In genomic region chr3:138329127-138329983, GRCh38 we compare ENCODE assay signal across 1 cellular context.
TF ChIP-seq lines count a peak whose summit lies in the region.

Gene NME9, minus strand, starts transcription at chr3:138329851. Its CDS starts 516 bp downstream, at chr3:138329335.

TF ChIP-seq in HepG2, 621 proteins besides CTCF, POLR2A, EP300 and RAD21 (continued from another document and continues in another):
- TF ChIP-seq, protein P1, sequence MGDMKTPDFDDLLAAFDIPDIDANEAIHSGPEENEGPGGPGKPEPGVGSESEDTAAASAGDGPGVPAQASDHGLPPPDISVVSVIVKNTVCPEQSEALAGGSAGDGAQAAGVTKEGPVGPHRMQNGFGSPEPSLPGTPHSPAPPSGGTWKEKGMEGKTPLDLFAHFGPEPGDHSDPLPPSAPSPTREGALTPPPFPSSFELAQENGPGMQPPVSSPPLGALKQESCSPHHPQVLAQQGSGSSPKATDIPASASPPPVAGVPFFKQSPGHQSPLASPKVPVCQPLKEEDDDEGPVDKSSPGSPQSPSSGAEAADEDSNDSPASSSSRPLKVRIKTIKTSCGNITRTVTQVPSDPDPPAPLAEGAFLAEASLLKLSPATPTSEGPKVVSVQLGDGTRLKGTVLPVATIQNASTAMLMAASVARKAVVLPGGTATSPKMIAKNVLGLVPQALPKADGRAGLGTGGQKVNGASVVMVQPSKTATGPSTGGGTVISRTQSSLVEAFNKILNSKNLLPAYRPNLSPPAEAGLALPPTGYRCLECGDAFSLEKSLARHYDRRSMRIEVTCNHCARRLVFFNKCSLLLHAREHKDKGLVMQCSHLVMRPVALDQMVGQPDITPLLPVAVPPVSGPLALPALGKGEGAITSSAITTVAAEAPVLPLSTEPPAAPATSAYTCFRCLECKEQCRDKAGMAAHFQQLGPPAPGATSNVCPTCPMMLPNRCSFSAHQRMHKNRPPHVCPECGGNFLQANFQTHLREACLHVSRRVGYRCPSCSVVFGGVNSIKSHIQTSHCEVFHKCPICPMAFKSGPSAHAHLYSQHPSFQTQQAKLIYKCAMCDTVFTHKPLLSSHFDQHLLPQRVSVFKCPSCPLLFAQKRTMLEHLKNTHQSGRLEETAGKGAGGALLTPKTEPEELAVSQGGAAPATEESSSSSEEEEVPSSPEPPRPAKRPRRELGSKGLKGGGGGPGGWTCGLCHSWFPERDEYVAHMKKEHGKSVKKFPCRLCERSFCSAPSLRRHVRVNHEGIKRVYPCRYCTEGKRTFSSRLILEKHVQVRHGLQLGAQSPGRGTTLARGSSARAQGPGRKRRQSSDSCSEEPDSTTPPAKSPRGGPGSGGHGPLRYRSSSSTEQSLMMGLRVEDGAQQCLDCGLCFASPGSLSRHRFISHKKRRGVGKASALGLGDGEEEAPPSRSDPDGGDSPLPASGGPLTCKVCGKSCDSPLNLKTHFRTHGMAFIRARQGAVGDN (CRISPR knock-in tag; IDR thresholded peaks at IDR 0.05) = peak; percentile 77
- TF ChIP-seq NKX3-1 (CRISPR knock-in tag; IDR thresholded peaks at IDR 0.05) (no peak), GMEB2 (CRISPR knock-in tag; IDR thresholded peaks at IDR 0.05; ENCODE audit: low read depth) (no peak), RXRA (CRISPR knock-in tag; IDR thresholded peaks at IDR 0.05) (peak; percentile 52; the same call in 1 of the 2 replicates), HOMEZ (CRISPR knock-in tag; IDR thresholded peaks at IDR 0.05; ENCODE audit: low read depth) (no peak), ZNF839 (CRISPR knock-in tag; IDR thresholded peaks at IDR 0.05; ENCODE audit: borderline replicate concordance) (peak; percentile 56; the same call in 1 of the 2 replicates), PAXIP1 (CRISPR knock-in tag; conservative IDR thresholded peaks at IDR 0.05) (0 out of 2 replicates have a peak, but pooled peaks have one; percentile 19), YEATS4 (CRISPR knock-in tag; IDR thresholded peaks at IDR 0.05; ENCODE audit: borderline replicate concordance) (no peak), HOXA9 (CRISPR knock-in tag; IDR thresholded peaks at IDR 0.05; ENCODE audit: borderline replicate concordance) (no peak), ZBTB42 (CRISPR knock-in tag; IDR thresholded peaks at IDR 0.05) (no peak), ZNF564 (CRISPR knock-in tag; IDR thresholded peaks at IDR 0.05) (no peak), STAG1 (CRISPR knock-in tag; IDR thresholded peaks at IDR 0.05) (peak; percentile 56), ATF7 (IDR thresholded peaks at IDR 0.05) (no peak), ATF7 (CRISPR knock-in tag; IDR thresholded peaks at IDR 0.05) (0 out of 2 replicates have a peak, but pooled peaks have one; percentile 47), ZBTB7B (CRISPR knock-in tag; IDR thresholded peaks at IDR 0.05) (0 out of 2 replicates have a peak, but pooled peaks have one; percentile 45), ARID4A (CRISPR knock-in tag; IDR thresholded peaks at IDR 0.05; ENCODE audit: borderline replicate concordance) (peak; percentile 68), CCDC6 (CRISPR knock-in tag; IDR thresholded peaks at IDR 0.05) (peak; percentile 5; the same call in 1 of the 2 replicates), ZBTB14 (CRISPR knock-in tag; IDR thresholded peaks at IDR 0.05) (no peak), NFE2L1 (CRISPR knock-in tag; IDR thresholded peaks at IDR 0.05; ENCODE audit: borderline replicate concordance) (no peak), RFXAP (CRISPR knock-in tag; IDR thresholded peaks at IDR 0.05; ENCODE audit: borderline replicate concordance) (no peak), HNRNPLL (IDR thresholded peaks at IDR 0.05; ENCODE audit: low read depth, low read length, poor library complexity, severe bottlenecking) (peak; percentile 74), TOE1 (CRISPR knock-in tag; IDR thresholded peaks at IDR 0.05) (no peak), SIN3B (IDR thresholded peaks at IDR 0.05; ENCODE audit: low read length) (no peak), MTA1 (CRISPR knock-in tag; IDR thresholded peaks at IDR 0.05; ENCODE audit: borderline replicate concordance) (peak; percentile 53; the same call in 1 of the 2 replicates), ADNP (CRISPR knock-in tag; IDR thresholded peaks at IDR 0.05) (no peak), RBM39 (IDR thresholded peaks at IDR 0.05; ENCODE audit: low read depth, low read length, poor library complexity, severe bottlenecking) (no peak), NR2C2 (CRISPR knock-in tag; IDR thresholded peaks at IDR 0.05; ENCODE audit: borderline replicate concordance) (peak; percentile 31; the same call in 1 of the 2 replicates), ZNF644 (CRISPR knock-in tag; IDR thresholded peaks at IDR 0.05; ENCODE audit: low read depth) (no peak), ZFAT (CRISPR knock-in tag; conservative IDR thresholded peaks at IDR 0.05) (no peak), POGZ (CRISPR knock-in tag; IDR thresholded peaks at IDR 0.05) (0 out of 2 replicates have a peak, but pooled peaks have one; percentile 10), RBFOX2 (IDR thresholded peaks at IDR 0.05; ENCODE audit: low read depth, low read length) (no peak), KMT2A (CRISPR knock-in tag; IDR thresholded peaks at IDR 0.05) (peak; percentile 20; the same call in 1 of the 2 replicates), KDM2A (CRISPR knock-in tag; IDR thresholded peaks at IDR 0.05; ENCODE audit: borderline replicate concordance, low read depth) (peak; percentile 49; the same call in 1 of the 2 replicates), ZNF768 (CRISPR knock-in tag; IDR thresholded peaks at IDR 0.05) (peak; percentile 32; the same call in 1 of the 2 replicates), ZNF720 (CRISPR knock-in tag; IDR thresholded peaks at IDR 0.05) (no peak), ZNF232 (CRISPR knock-in tag; IDR thresholded peaks at IDR 0.05; ENCODE audit: borderline replicate concordance) (no peak), RBAK (CRISPR knock-in tag; IDR thresholded peaks at IDR 0.05) (no peak), ZNF850 (CRISPR knock-in tag; conservative IDR thresholded peaks at IDR 0.05) (no peak)
- TF ChIP-seq, protein P2, sequence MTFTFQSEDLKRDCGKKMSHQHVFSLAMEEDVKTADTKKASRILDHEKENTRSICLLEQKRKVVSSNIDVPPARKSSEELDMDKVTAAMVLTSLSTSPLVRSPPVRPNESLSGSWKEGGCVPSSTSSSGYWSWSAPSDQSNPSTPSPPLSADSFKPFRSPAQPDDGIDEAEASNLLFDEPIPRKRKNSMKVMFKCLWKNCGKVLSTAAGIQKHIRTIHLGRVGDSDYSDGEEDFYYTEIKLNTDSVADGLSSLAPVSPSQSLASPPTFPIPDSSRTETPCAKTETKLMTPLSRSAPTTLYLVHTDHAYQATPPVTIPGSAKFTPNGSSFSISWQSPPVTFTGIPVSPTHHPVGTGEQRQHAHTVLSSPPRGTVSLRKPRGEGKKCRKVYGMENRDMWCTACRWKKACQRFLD (CRISPR knock-in tag; IDR thresholded peaks at IDR 0.05; ENCODE audit: borderline replicate concordance) = peak; percentile 38; the same call in 1 of the 2 replicates
- TF ChIP-seq, protein P3, sequence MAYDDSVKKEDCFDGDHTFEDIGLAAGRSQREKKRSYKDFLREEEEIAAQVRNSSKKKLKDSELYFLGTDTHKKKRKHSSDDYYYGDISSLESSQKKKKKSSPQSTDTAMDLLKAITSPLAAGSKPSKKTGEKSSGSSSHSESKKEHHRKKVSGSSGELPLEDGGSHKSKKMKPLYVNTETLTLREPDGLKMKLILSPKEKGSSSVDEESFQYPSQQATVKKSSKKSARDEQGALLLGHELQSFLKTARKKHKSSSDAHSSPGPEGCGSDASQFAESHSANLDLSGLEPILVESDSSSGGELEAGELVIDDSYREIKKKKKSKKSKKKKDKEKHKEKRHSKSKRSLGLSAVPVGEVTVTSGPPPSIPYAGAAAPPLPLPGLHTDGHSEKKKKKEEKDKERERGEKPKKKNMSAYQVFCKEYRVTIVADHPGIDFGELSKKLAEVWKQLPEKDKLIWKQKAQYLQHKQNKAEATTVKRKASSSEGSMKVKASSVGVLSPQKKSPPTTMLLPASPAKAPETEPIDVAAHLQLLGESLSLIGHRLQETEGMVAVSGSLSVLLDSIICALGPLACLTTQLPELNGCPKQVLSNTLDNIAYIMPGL (CRISPR knock-in tag; IDR thresholded peaks at IDR 0.05; ENCODE audit: borderline replicate concordance in 1 of 2, low read depth in 1 of 2) = 0 out of 4 replicates have a peak, but pooled peaks of 1 of the 2 experiments have one; percentile 46
